Comparison of ENCODE assay signal across 1 cellular context in genomic region chr2:170161516-170162260, GRCh38.
TF ChIP-seq lines count a peak whose summit lies in the region.

No MANE protein-coding gene starts in this region.

TF ChIP-seq in H1, 55 proteins besides CTCF, POLR2A, EP300 and RAD21:
- TF ChIP-seq SUZ12 (IDR thresholded peaks at IDR 0.05; ENCODE audit: low read length), result no peak
- no peak for TF ChIP-seq SIRT6 (IDR thresholded peaks at IDR 0.05; ENCODE audit: low read length)
- TF ChIP-seq NANOG (IDR thresholded peaks at IDR 0.05; ENCODE audit: insufficient read depth, low read depth, low read length, poor library complexity, severe bottlenecking), result no peak
- no peak for TF ChIP-seq ATF2 (IDR thresholded peaks at IDR 0.05; ENCODE audit: low read length)
- no peak for TF ChIP-seq EGR1 (IDR thresholded peaks at IDR 0.05; ENCODE audit: borderline replicate concordance, low read depth, low read length)
